In genomic region chr9:72509053-72509452, GRCh38 we compare ENCODE assay signal across 11 cellular contexts. TPM values are rescaled to one million over a fixed set of nuclear protein-coding genes. Genes with fewer than 3 reads are reported as not detected.
DNase-seq lines count a peak whose midpoint lies in the region; ATAC-seq and TF ChIP-seq lines count a peak whose summit lies in the region.
"Had no signal": no experiment of that assay in that cellular context is flagged by ENCODE, and none has a peak within 500 bp of the region (broad histone marks: within the 10 kb centered on the region; RNA-seq: fewer than 3 reads in every experiment).

No MANE protein-coding gene starts in this region.

- no peak overlapping the region for H4K5ac ChIP-seq in mesendoderm (ENCODE audit: low read length)

- no peak overlapping the region for H3K4ac ChIP-seq in mesendoderm (ENCODE audit: low read depth, low read length)

- ATAC-seq in GM21619 (IDR thresholded peaks at IDR 0.05; ENCODE audit: unreplicated experiment) = peak; percentile 19
- ATAC-seq in gastroesophageal sphincter = peak; percentile 48
- ATAC-seq in GM19452 (IDR thresholded peaks at IDR 0.05; ENCODE audit: unreplicated experiment) = no peak
- no peak for ATAC-seq in HG02870 (IDR thresholded peaks at IDR 0.05; ENCODE audit: unreplicated experiment)

- no peak overlapping the region for H2AK5ac ChIP-seq in mesendoderm (ENCODE audit: low read length)

- H3K4me1 ChIP-seq in gastroesophageal sphincter = peaks cover 0 to 9% (median 6%) of the 10 kb centered on the region in 3 donors
- H3K4me1 ChIP-seq in mesendoderm (ENCODE audit: control insufficient read depth, low read depth, low read length) = no peaks in the 10 kb centered on the region

- WGBS in gastroesophageal sphincter (ENCODE audit: low coverage in 1 of 2), 2 donors = 43 to 50% methylated on average over 1 of the region's 1 CpG
- no CpG with 5 or more reads among the region's 1 CpG for WGBS in mesendoderm (ENCODE audit: extremely low coverage, insufficient coverage, low lambda C conversion rate)

- no peak overlapping the region for H3K23ac ChIP-seq in mesendoderm (ENCODE audit: low read length)

- no peak overlapping the region for H3K18ac ChIP-seq in mesendoderm (ENCODE audit: low read length)

- H3K79me2 ChIP-seq in mesendoderm (ENCODE audit: control insufficient read depth, insufficient read depth, low read length) = no peaks in the 10 kb centered on the region

- H3K56ac ChIP-seq in mesendoderm (ENCODE audit: low read length) = no peak overlapping the region

- H3K4me2 ChIP-seq in mesendoderm (ENCODE audit: low read length) = no peak overlapping the region

- DNase-seq in COLO829 (ENCODE audit: low spot score) (peak; percentile 32), RPMI7951 (ENCODE audit: low read depth) (peak; percentile 18), mesendoderm (no peak), NCI-H2171 treated with DMSO at 0.1 percent for 48 hours (lab: John Stamatoyannopoulos, UW) (no peak)
- DNase-seq: activated gamma-delta T cell, foreskin melanocyte, NCI-H2107 had no signal

- no peak overlapping the region for H4K8ac ChIP-seq in mesendoderm (ENCODE audit: low read depth, low read length)

- H2BK5ac ChIP-seq in mesendoderm (ENCODE audit: low read length) = no peak overlapping the region

- no peak overlapping the region for H3K9ac ChIP-seq in mesendoderm (ENCODE audit: low read length)

- no peaks in the 10 kb centered on the region for H3K36me3 ChIP-seq in gastroesophageal sphincter
- H3K36me3 ChIP-seq in mesendoderm (ENCODE audit: control insufficient read depth, insufficient read depth, low read length) = no peaks in the 10 kb centered on the region

- no peak for TF ChIP-seq POLR2A in gastroesophageal sphincter (IDR thresholded peaks at IDR 0.05)

- H2BK120ac ChIP-seq in mesendoderm (ENCODE audit: low read depth, low read length) = no peak overlapping the region

- no peak overlapping the region for H3K4me3 ChIP-seq in gastroesophageal sphincter
- H3K4me3 ChIP-seq in mesendoderm (ENCODE audit: low read length) = no peak overlapping the region

- H3K27ac ChIP-seq in gastroesophageal sphincter = no peak overlapping the region
- no peak overlapping the region for H3K27ac ChIP-seq in mesendoderm (ENCODE audit: low read depth, low read length)

- no peaks in the 10 kb centered on the region for H3K9me3 ChIP-seq in gastroesophageal sphincter

- TF ChIP-seq EP300 in gastroesophageal sphincter (IDR thresholded peaks at IDR 0.05) = no peak

- H3K27me3 ChIP-seq in gastroesophageal sphincter (no peaks in the 10 kb centered on the region), mesendoderm (ENCODE audit: insufficient read depth, low read length, poor library complexity) (no peaks in the 10 kb centered on the region)

- no peak overlapping the region for H2BK15ac ChIP-seq in mesendoderm (replicated peaks; ENCODE audit: low read depth)

- no peaks in the 10 kb centered on the region for H3K79me1 ChIP-seq in mesendoderm (ENCODE audit: low read length)

- TF ChIP-seq CTCF in gastroesophageal sphincter (IDR thresholded peaks at IDR 0.05) = no peak

RNA-seq across cellular contexts. Expression of gene TMC1, which starts 12.4 kb away (rescaled TPM):
- total RNA-seq in RPMI7951 (2014; rRNA removed; shearing (Covaris generic)) = 0.29 TPM in 1 of 2 replicates, not detected in the other
- total RNA-seq in gastroesophageal sphincter = not detected
- polyA plus RNA-seq in mesendoderm (2013, experiment 1 of 2) = not detected
- polyA plus RNA-seq in mesendoderm (2013, experiment 2 of 2) = 0.10 TPM

Comparison
In these comparisons a context has a peak if more than half of its experiments do, and no peak if none do; other contexts are left out.
1. DNase-seq: peak in COLO829 (single experiment) and RPMI7951 (single experiment); none in mesendoderm (single experiment) and NCI-H2171 treated with DMSO at 0.1 percent for 48 hours (single experiment).
2. ATAC-seq: peak in GM21619 (single experiment) and gastroesophageal sphincter (single experiment); none in GM19452 (single experiment) and HG02870 (single experiment).